ENCODE assay signal across 1 cellular context in genomic region chr11:618856-619624, GRCh38.
TF ChIP-seq lines count a peak whose summit lies in the region.

No MANE protein-coding gene starts in this region.

TF ChIP-seq in H1, 55 proteins besides CTCF, POLR2A, EP300 and RAD21:
- TF ChIP-seq ATF2 (IDR thresholded peaks at IDR 0.05; ENCODE audit: low read length) (no peak), EGR1 (IDR thresholded peaks at IDR 0.05; ENCODE audit: borderline replicate concordance, low read depth, low read length) (no peak), HDAC6 (IDR thresholded peaks at IDR 0.05; ENCODE audit: low read depth, low read length) (no peak), CHD2 (IDR thresholded peaks at IDR 0.05; ENCODE audit: low read length) (no peak), SP2 (IDR thresholded peaks at IDR 0.05; ENCODE audit: low read length) (no peak), TAF7 (optimal IDR thresholded peaks at IDR 0.05; ENCODE audit: borderline replicate concordance, low read depth, low read length) (no peak), MAX (IDR thresholded peaks at IDR 0.05) (no peak), PHF8 (conservative IDR thresholded peaks at IDR 0.05; ENCODE audit: low read depth, low read length) (no peak), SAP30 (IDR thresholded peaks at IDR 0.05; ENCODE audit: insufficient read depth, insufficient replicate concordance, low read length) (no peak), RBBP5 (IDR thresholded peaks at IDR 0.05; ENCODE audit: borderline replicate concordance, low read depth, low read length) (no peak), SIN3A (conservative IDR thresholded peaks at IDR 0.05 in 1 of 2, IDR thresholded peaks at IDR 0.05 in 1 of 2; ENCODE audit: low read depth in 1 of 2, low read length in 2 of 2) (no peak), FOSL1 (IDR thresholded peaks at IDR 0.05; ENCODE audit: insufficient read depth, low read depth, low read length) (no peak), TAF1 (IDR thresholded peaks at IDR 0.05; ENCODE audit: low read depth, low read length) (no peak), SIX5 (IDR thresholded peaks at IDR 0.05; ENCODE audit: low read depth, low read length) (no peak), BCL11A (IDR thresholded peaks at IDR 0.05; ENCODE audit: low read depth in 2 of 2, low read length in 2 of 2) (no peak), TEAD4 (IDR thresholded peaks at IDR 0.05; ENCODE audit: low read depth, low read length) (no peak), CREB1 (IDR thresholded peaks at IDR 0.05) (no peak), E2F6 (IDR thresholded peaks at IDR 0.05) (no peak)
